In the genomic region with DNA sequence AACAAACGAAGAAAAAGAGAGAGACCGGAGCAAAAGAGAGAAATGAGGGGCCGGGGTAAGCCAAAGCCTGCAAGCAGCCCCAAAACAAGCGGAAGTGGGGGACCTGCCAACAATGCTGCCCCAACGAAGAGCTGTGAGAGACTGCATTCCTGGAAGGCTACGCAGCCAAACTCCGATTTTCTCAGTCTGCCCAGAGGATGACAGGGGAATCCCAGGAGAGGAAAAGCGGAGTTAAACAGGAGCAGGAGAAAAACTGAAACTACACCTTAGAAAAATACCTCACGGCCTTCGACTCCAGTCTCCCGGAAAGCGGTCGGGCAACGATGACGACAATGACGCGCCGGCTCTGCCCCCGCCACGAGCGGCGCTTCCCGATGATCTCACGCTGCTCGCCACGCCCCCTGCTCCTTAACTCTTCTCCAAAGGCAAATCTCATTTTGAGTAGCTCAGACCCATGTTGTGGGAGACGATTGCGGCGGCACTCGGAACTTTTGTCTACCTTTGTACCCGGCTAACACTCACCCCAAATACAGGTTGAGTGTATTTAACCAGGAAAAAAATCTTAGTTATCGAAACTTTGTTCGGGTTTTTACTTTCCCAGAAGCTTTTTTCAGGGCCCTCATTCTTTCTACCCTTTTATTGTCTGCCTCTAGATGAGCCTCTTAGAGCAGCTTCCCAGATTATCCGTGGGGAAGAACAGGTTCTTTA, we compare ENCODE assay signal across 8 cellular contexts. TPM values are rescaled to one million over a fixed set of nuclear protein-coding genes. Genes with fewer than 3 reads are reported as not detected.
DNase-seq lines count a peak whose midpoint lies in the region; ATAC-seq and TF ChIP-seq lines count a peak whose summit lies in the region.

A gene with protein sequence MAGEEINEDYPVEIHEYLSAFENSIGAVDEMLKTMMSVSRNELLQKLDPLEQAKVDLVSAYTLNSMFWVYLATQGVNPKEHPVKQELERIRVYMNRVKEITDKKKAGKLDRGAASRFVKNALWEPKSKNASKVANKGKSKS (minus strand): TSS at position 325 of the 708 bp plus-strand sequence. CDS start 15,694 bp downstream, outside the sequence.

- ATAC-seq in GM21529 (IDR thresholded peaks at IDR 0.05; ENCODE audit: unreplicated experiment) (peak; percentile 89), PC-3 (peak; percentile 94)

- no peak for TF ChIP-seq RAD21 in Ishikawa (IDR thresholded peaks at IDR 0.05; ENCODE audit: low read depth)

- peak within 1 kb of the TSS; percentile 91 for H2AFZ ChIP-seq in PC-3 (ENCODE audit: low read length)

- TF ChIP-seq EP300 in Ishikawa (IDR thresholded peaks at IDR 0.05; ENCODE audit: borderline replicate concordance): no peak

- POLR2A ChIA-PET in PC-3 (lab: Charles Lee; ENCODE audit: unreplicated experiment): interaction anchor here (0.5 to 0.9 kb wide), 6 partner anchors 17 to 269 kb away, joined by 3 to 9 read pairs (median 3); no protein-coding TSS in a partner anchor

- peak within 1 kb of the TSS; percentile 99 for H3K4me2 ChIP-seq in PC-3 (ENCODE audit: low read length)

- no peaks in the 10 kb centered on the region for H3F3A ChIP-seq in PC-3 (ENCODE audit: low read length, unreplicated experiment)

- peaks cover 50% of the 10 kb centered on the region for H3K79me2 ChIP-seq in PC-3 (ENCODE audit: low read length)

- TF ChIP-seq CTCF in PC-3 (conservative IDR thresholded peaks at IDR 0.05; ENCODE audit: low read depth, low read length): no peak
- no peak for TF ChIP-seq CTCF in epithelial cell of proximal tubule (conservative IDR thresholded peaks at IDR 0.05; ENCODE audit: low read depth, low read length)

- CTCF ChIA-PET in PC-3 (lab: Charles Lee): no interaction called here

- H3K9me2 ChIP-seq in PC-3 (replicated peaks; ENCODE audit: low read length): no peaks in the 10 kb centered on the region

- no peaks in the 10 kb centered on the region for H3K9me3 ChIP-seq in PC-3 (ENCODE audit: low read length)

- DNase-seq in DMS 273 treated with DMSO at 0.1 percent for 48 hours (lab: John Stamatoyannopoulos, UW) (peak; percentile 85), PC-3 (peak; percentile 93), activated T-cell treated with anti-CD3 and anti-CD28 coated beads for 48 hours (ENCODE audit: low read depth) (peak; percentile 90), epithelial cell of proximal tubule (ENCODE audit: low read depth) (peak; percentile 51), mucosa of gallbladder (ENCODE audit: low spot score) (peak; percentile 96)
- DNase-seq in stimulated activated CD8-positive, alpha-beta memory T cell treated with anti-CD3 and anti-CD28 coated beads, Interleukin-4, amount 100 ng/mL, for 4 hours (ENCODE audit: low read depth in 2 of 2, low spot score in 1 of 2): peak; percentile 82 to 88

- no peaks in the 10 kb centered on the region for H3K27me3 ChIP-seq in PC-3 (ENCODE audit: low read length)

- BruUV-seq in PC-3 (replicated peaks; lab: Mats Ljungman, UMichigan): no TSS peak

- peak within 1 kb of the TSS; percentile 96 for H3K9ac ChIP-seq in PC-3 (ENCODE audit: low read length)

- intact Hi-C loops in PC-3 (cut with micrococcal nuclease): no loop called here

- no peaks in the 10 kb centered on the region for H3K36me3 ChIP-seq in PC-3 (ENCODE audit: low read depth, low read length)

- H3K4me1 ChIP-seq in PC-3 (ENCODE audit: insufficient read depth, low read length): peaks cover 19% of the 10 kb centered on the region

- H4K20me1 ChIP-seq in PC-3 (ENCODE audit: low read length): no peaks in the 10 kb centered on the region

- H3K4me3 ChIP-seq in PC-3 (ENCODE audit: low read length): peak within 1 kb of the TSS; percentile 95
- H3K4me3 ChIP-seq in epithelial cell of proximal tubule (ENCODE audit: low read depth, low read length): peak within 1 kb of the TSS; percentile 80

- peak within 1 kb of the TSS; percentile 63 for H3K27ac ChIP-seq in PC-3 (ENCODE audit: low read length)

TF ChIP-seq in Ishikawa, 13 proteins besides CTCF, POLR2A, EP300 and RAD21:
- TF ChIP-seq TAF1 (IDR thresholded peaks at IDR 0.05; ENCODE audit: low read depth) (peak; percentile 84), EGR1 (IDR thresholded peaks at IDR 0.05) (peak; percentile 83), YY1 (IDR thresholded peaks at IDR 0.05; ENCODE audit: low read depth) (peak; percentile 54; the same call in 1 of the 2 replicates), ZBTB7A (IDR thresholded peaks at IDR 0.05; ENCODE audit: low read depth) (no peak), REST (IDR thresholded peaks at IDR 0.05; ENCODE audit: low read depth) (no peak), CREB1 (IDR thresholded peaks at IDR 0.05; ENCODE audit: low read depth) (peak; percentile 99), TCF12 (IDR thresholded peaks at IDR 0.05; ENCODE audit: low read depth) (0 out of 2 replicates have a peak, but pooled peaks have one; percentile 49)
- TF ChIP-seq, protein P1, sequence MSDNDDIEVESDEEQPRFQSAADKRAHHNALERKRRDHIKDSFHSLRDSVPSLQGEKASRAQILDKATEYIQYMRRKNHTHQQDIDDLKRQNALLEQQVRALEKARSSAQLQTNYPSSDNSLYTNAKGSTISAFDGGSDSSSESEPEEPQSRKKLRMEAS (IDR thresholded peaks at IDR 0.05): peak; percentile 42; the same call in 1 of the 2 replicates

RNA-seq across cellular contexts. Expression of the gene that starts here (rescaled TPM):
- 19.1 and 24.6 TPM in 2 replicates for total RNA-seq in PC-3 (2014; rRNA removed)
- total RNA-seq in epithelial cell of proximal tubule: 29.8 and 34.5 TPM in 2 replicates
- total RNA-seq in mucosa of gallbladder: 18.8 TPM

Comparison
In these comparisons a context has a peak if more than half of its experiments do, and no peak if none do; other contexts are left out.
1. Peak in every context shown above with its lines: DNase-seq, ATAC-seq, H3K4me3 ChIP-seq and H3K27ac ChIP-seq.